In the genomic region with DNA sequence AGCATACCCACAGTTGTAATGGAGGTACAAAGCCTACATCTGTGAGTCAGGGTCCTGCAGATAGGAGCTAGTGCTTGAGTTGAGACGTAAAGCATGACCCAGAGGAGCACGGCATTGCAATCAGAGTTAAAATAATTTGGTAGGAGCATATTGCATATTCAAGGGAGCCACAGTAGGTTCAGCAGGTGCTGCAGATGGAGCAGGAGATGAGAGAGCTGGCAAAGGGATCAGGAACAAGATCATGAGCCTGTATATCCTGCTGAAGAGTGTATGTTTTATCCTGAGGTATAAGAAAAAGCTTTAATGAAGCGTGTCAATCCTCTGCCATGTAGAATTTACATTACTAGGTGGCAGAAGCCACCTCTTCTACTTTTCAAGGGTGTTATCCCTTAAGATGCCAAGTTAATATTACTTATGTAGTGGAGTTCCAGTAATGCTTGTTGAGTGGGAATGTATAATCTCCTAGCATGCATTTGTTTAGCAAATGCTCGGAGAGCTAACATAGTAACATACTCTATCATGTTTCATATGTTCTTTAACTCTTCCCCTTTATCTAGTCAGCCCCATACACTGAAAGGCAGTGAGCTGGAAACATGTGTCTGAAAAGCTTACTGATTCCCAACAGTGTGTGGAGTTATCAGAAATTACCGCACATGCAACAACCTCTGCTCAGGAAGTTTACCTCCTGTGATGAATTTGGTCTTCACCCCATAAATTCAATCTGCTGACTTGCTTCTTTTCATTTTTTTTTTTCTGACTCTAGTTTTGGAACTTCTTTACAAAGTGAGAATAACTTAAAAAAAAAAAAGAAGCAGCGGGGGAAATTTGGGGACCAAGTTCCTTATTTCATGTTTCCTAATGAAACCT, we compare ENCODE assay signal across 13 cellular contexts.
DNase-seq lines count a peak whose midpoint lies in the region; ATAC-seq lines count a peak whose summit lies in the region.
"Had no signal": no experiment of that assay in that cellular context is flagged by ENCODE, and none has a peak within 500 bp of the region (broad histone marks: within the 10 kb centered on the region; RNA-seq: fewer than 3 reads in every experiment).

No MANE protein-coding gene starts in this region.

- H3K27ac ChIP-seq in naive thymus-derived CD4-positive, alpha-beta T cell (ENCODE audit: low read depth, low read length), result no peak overlapping the region
- H3K27ac ChIP-seq in right cardiac atrium (ENCODE audit: low read length), result no peak overlapping the region

- H3K36me3 ChIP-seq in naive thymus-derived CD4-positive, alpha-beta T cell (ENCODE audit: control insufficient read depth in 2 of 3, insufficient read depth in 3 of 3, low read length in 3 of 3), result no peaks in the 10 kb centered on the region

- CTCF ChIA-PET in naive thymus-derived CD4-positive, alpha-beta T cell (lab: Charles Lee), result no interaction called here

- H3K36me3 Mint-ChIP-seq in naive thymus-derived CD4-positive, alpha-beta T cell, result no peaks in the 10 kb centered on the region
- H3K36me3 Mint-ChIP-seq: activated naive CD4-positive, alpha-beta T cell treated with anti-CD3 and anti-CD28 coated beads, Interleukin-2, amount 50 U/mL, for 24 hours had no signal

- ATAC-seq in GM18909 (IDR thresholded peaks at IDR 0.05; ENCODE audit: poor library complexity, unreplicated experiment) (peak; percentile 34), HG02571 (IDR thresholded peaks at IDR 0.05; ENCODE audit: unreplicated experiment) (peak; percentile 15), HG03442 (IDR thresholded peaks at IDR 0.05; ENCODE audit: unreplicated experiment) (peak; percentile 16), right cardiac atrium (no peak)
- ATAC-seq in naive thymus-derived CD4-positive, alpha-beta T cell, result peak; percentile 32

- H3K4me1 Mint-ChIP-seq in naive thymus-derived CD4-positive, alpha-beta T cell, result peaks cover 0 to 5% (median 0%) of the 10 kb centered on the region in 7 donors

- no peak overlapping the region for H3K27ac Mint-ChIP-seq in naive thymus-derived CD4-positive, alpha-beta T cell
- H3K27ac Mint-ChIP-seq: activated CD4-positive, alpha-beta memory T cell treated with anti-CD3 and anti-CD28 coated beads, Interleukin-2, amount 10 ng/mL, durations not matched to agents 7 days and 5 days; activated naive CD4-positive, alpha-beta T cell treated with anti-CD3 and anti-CD28 coated beads, Interleukin-2, amount 50 U/mL, for 24 hours had no signal

- H3K9me3 ChIP-seq in naive thymus-derived CD4-positive, alpha-beta T cell (ENCODE audit: control insufficient read depth in 2 of 3, low read length in 3 of 3), result no peaks in the 10 kb centered on the region
- H3K9me3 ChIP-seq in right cardiac atrium (ENCODE audit: control insufficient read depth, low read length), result no peaks in the 10 kb centered on the region

- H3K4me3 ChIP-seq in naive thymus-derived CD4-positive, alpha-beta T cell (ENCODE audit: low read length), result no peak overlapping the region
- no peak overlapping the region for H3K4me3 ChIP-seq in right cardiac atrium (ENCODE audit: low read length)

- no peaks in the 10 kb centered on the region for H3K27me3 Mint-ChIP-seq in naive thymus-derived CD4-positive, alpha-beta T cell
- H3K27me3 Mint-ChIP-seq: activated CD4-positive, alpha-beta memory T cell treated with anti-CD3 and anti-CD28 coated beads, Interleukin-2, amount 10 ng/mL, durations not matched to agents 7 days and 5 days; activated naive CD4-positive, alpha-beta T cell treated with anti-CD3 and anti-CD28 coated beads, Interleukin-2, amount 50 U/mL, for 24 hours had no signal

- WGBS in right cardiac atrium, result 86% methylated on average over 6 of the region's 6 CpGs

- POLR2A ChIA-PET in naive thymus-derived CD4-positive, alpha-beta T cell (lab: Charles Lee), result no interaction called here

- intact Hi-C loops in naive thymus-derived CD4-positive, alpha-beta T cell (cut with micrococcal nuclease), result no loop called here
- intact Hi-C loops in right cardiac atrium (cut with DNase I), result no loop called here

- H3K9me3 Mint-ChIP-seq in naive thymus-derived CD4-positive, alpha-beta T cell, result peaks cover 0 to 2% (median 0%) of the 10 kb centered on the region in 11 donors
- H3K9me3 Mint-ChIP-seq: activated CD4-positive, alpha-beta memory T cell treated with anti-CD3 and anti-CD28 coated beads, Interleukin-2, amount 10 ng/mL, durations not matched to agents 7 days and 5 days; activated naive CD4-positive, alpha-beta T cell treated with anti-CD3 and anti-CD28 coated beads, Interleukin-2, amount 50 U/mL, for 24 hours had no signal

- H3K4me1 ChIP-seq in naive thymus-derived CD4-positive, alpha-beta T cell (ENCODE audit: control insufficient read depth in 2 of 2, insufficient read depth in 2 of 2, low read length in 2 of 2), result no peaks in the 10 kb centered on the region
- H3K4me1 ChIP-seq in right cardiac atrium (ENCODE audit: control insufficient read depth, insufficient read depth, low read length), result no peaks in the 10 kb centered on the region

- H3K4me3 Mint-ChIP-seq in naive thymus-derived CD4-positive, alpha-beta T cell, result no peak overlapping the region
- H3K4me3 Mint-ChIP-seq: activated CD4-positive, alpha-beta memory T cell treated with anti-CD3 and anti-CD28 coated beads, Interleukin-2, amount 10 ng/mL, durations not matched to agents 7 days and 5 days; activated naive CD4-positive, alpha-beta T cell treated with anti-CD3 and anti-CD28 coated beads, Interleukin-2, amount 50 U/mL, for 24 hours had no signal

- no peak for DNase-seq in naive thymus-derived CD4-positive, alpha-beta T cell
- DNase-seq in hypothalamus (lab: John Stamatoyannopoulos, UW), result no peak
- no peak for DNase-seq in right cardiac atrium
- DNase-seq in AG08396 (ENCODE audit: low spot score), result no peak
- DNase-seq in kidney tubule cell (ENCODE audit: low spot score), result no peak
- DNase-seq: activated CD4-positive, alpha-beta memory T cell treated with anti-CD3 and anti-CD28 coated beads, Interleukin-2, amount 10 ng/mL, durations not matched to agents 7 days and 5 days; H7; NCI-H146; substantia nigra had no signal

- H3K27me3 ChIP-seq in naive thymus-derived CD4-positive, alpha-beta T cell (ENCODE audit: control insufficient read depth in 2 of 2, insufficient read depth in 2 of 2, low read length in 2 of 2), result no peaks in the 10 kb centered on the region
- H3K27me3 ChIP-seq in right cardiac atrium (ENCODE audit: control insufficient read depth, insufficient read depth), result no peaks in the 10 kb centered on the region

Comparison
In these comparisons a context has a peak if more than half of its experiments do, and no peak if none do; other contexts are left out.
1. ATAC-seq: peak in GM18909 (single experiment), HG02571 (single experiment), HG03442 (single experiment) and naive thymus-derived CD4-positive, alpha-beta T cell (single experiment); none in right cardiac atrium (0 of 2).